ENCODE assay signal across 28 cellular contexts in genomic region chrX:750812-751211, GRCh38.
"Had no signal": no experiment of that assay in that cellular context is flagged by ENCODE, and none has a peak within 500 bp of the region (broad histone marks: within the 10 kb centered on the region; RNA-seq: fewer than 3 reads in every experiment).

No MANE protein-coding gene starts in this region.

- H3K36me3 ChIP-seq: brain microvascular endothelial cell, esophagus muscularis mucosa, gastrocnemius medialis, WERI-Rb-1 had no signal

- H3K9me3 ChIP-seq: gastrocnemius medialis had no signal

- H3K27me3 ChIP-seq: brain microvascular endothelial cell, foreskin keratinocyte, gastrocnemius medialis had no signal

- H3K4me3 ChIP-seq: coronary artery, dorsolateral prefrontal cortex, esophagus muscularis mucosa, gastrocnemius medialis had no signal

- H3K27ac ChIP-seq: brain microvascular endothelial cell, coronary artery, dorsolateral prefrontal cortex, esophagus muscularis mucosa, foreskin keratinocyte, gastrocnemius medialis, WERI-Rb-1 had no signal

- DNase-seq: activated CD4-positive, alpha-beta memory T cell treated with anti-CD3 and anti-CD28 coated beads, Interleukin-2, amount 10 ng/mL, durations not matched to agents 7 days and 5 days; activated CD4-positive, CD25-positive, alpha-beta regulatory T cell; activated CD4-positive, CD25-positive, alpha-beta regulatory T cell treated with anti-CD3 and anti-CD28 coated beads, Interleukin-2, amount 50 U/mL, for 72 hours; activated CD8-positive, alpha-beta memory T cell treated with anti-CD3 and anti-CD28 coated beads, Interleukin-2, amount 50 U/mL, for 48 hours; activated effector memory CD4-positive, alpha-beta T cell treated with Interleukin-2 at 50 U/mL for 16 hours; activated gamma-delta T cell treated with Interleukin-2 at 50 U/mL for 16 hours; activated naive CD4-positive, alpha-beta T cell treated with anti-CD3 and anti-CD28 coated beads, Interleukin-2, amount 50 U/mL, for 16 hours; activated naive CD4-positive, alpha-beta T cell treated with Interleukin-2 at 50 U/mL for 16 hours; activated T-cell treated with anti-CD3 and anti-CD28 coated beads for 4 hours; activated T-cell treated with anti-CD3 and anti-CD28 coated beads, Interleukin-2, amount 50 U/mL, for 4 hours; amniotic stem cell; anterior cingulate cortex; brain microvascular endothelial cell; dorsolateral prefrontal cortex; effector memory CD4-positive, alpha-beta T cell; erythroblast; foreskin keratinocyte; gastrocnemius medialis; glutamatergic neuron; T-helper 1 cell; T-helper 17 cell; T1000; WERI-Rb-1 had no signal

- FAIRE-seq: astrocyte, bronchial epithelial cell had no signal

- ATAC-seq: activated T-cell treated with anti-CD3 and anti-CD28 coated beads, Interleukin-2, amount 50 U/mL, for 4 hours; activated T-helper 17 cell treated with anti-CD3 and anti-CD28 coated beads, Interleukin-2, amount 50 U/mL, for 72 hours; foreskin keratinocyte; gastrocnemius medialis; T-helper 17 cell had no signal

- H3K4me1 ChIP-seq: esophagus muscularis mucosa, foreskin keratinocyte, gastrocnemius medialis had no signal
